ENCODE assay signal across 35 cellular contexts in genomic region chr10:117562220-117562619, GRCh38. TPM values are rescaled to one million over a fixed set of nuclear protein-coding genes. Genes with fewer than 3 reads are reported as not detected.
"Had no signal": no experiment of that assay in that cellular context is flagged by ENCODE, and none has a peak within 500 bp of the region (broad histone marks: within the 10 kb centered on the region; RNA-seq: fewer than 3 reads in every experiment).

No MANE protein-coding gene starts in this region.

- ATAC-seq: activated CD8-positive, alpha-beta T cell treated with anti-CD3 and anti-CD28 coated beads for 36 hours; activated naive CD4-positive, alpha-beta T cell treated with anti-CD3 and anti-CD28 coated beads, Interleukin-2, amount 50 U/mL, for 72 hours; activated T-cell treated with anti-CD3 and anti-CD28 coated beads, Interleukin-2, amount 50 U/mL, for 4 hours; activated T-cell treated with anti-CD3 and anti-CD28 coated beads, Interleukin-2, amount 50 U/mL, for 72 hours; activated T-helper 17 cell treated with anti-CD3 and anti-CD28 coated beads, Interleukin-2, amount 50 U/mL, for 72 hours; body of pancreas had no signal

- H3K36me3 ChIP-seq: adrenal gland, brain microvascular endothelial cell, breast epithelium had no signal

- H3K27me3 ChIP-seq: adrenal gland, body of pancreas, brain microvascular endothelial cell, breast epithelium had no signal

- H3K27ac ChIP-seq: adrenal gland, body of pancreas, brain microvascular endothelial cell, breast epithelium, VCaP had no signal

- DNase-seq: activated B cell treated with CpG ODN at 0.5 μM for 24 hours; activated CD4-positive, alpha-beta memory T cell treated with anti-CD3 and anti-CD28 coated beads for 36 hours; activated CD4-positive, alpha-beta T cell treated with anti-CD3 and anti-CD28 coated beads for 4 hours; activated CD4-positive, alpha-beta T cell treated with anti-CD3 and anti-CD28 coated beads, Interleukin-2, amount 10 ng/mL, durations not matched to agents 24 days and 14 days; activated CD4-positive, alpha-beta T cell treated with anti-CD3 and anti-CD28 coated beads, Interleukin-2, amount 50 U/mL, for 1 hour; activated CD4-positive, alpha-beta T cell treated with anti-CD3 and anti-CD28 coated beads, Interleukin-2, amount 50 U/mL, for 4 hours; activated CD4-positive, CD25-positive, alpha-beta regulatory T cell treated with anti-CD3 and anti-CD28 coated beads, Interleukin-2, amount 50 U/mL, for 72 hours; activated CD8-positive, alpha-beta memory T cell treated with anti-CD3 and anti-CD28 coated beads, Interleukin-2, amount 50 U/mL, for 4 hours; activated CD8-positive, alpha-beta T cell treated with anti-CD3 and anti-CD28 coated beads for 36 hours; activated effector memory CD4-positive, alpha-beta T cell treated with anti-CD3 and anti-CD28 coated beads, Interleukin-2, amount 50 U/mL, for 16 hours; activated gamma-delta T cell treated with Interleukin-2 at 50 U/mL for 16 hours; activated naive CD4-positive, alpha-beta T cell; activated naive CD4-positive, alpha-beta T cell treated with anti-CD3 and anti-CD28 coated beads for 36 hours; activated naive CD4-positive, alpha-beta T cell treated with anti-CD3 and anti-CD28 coated beads, Interleukin-2, amount 50 U/mL, for 16 hours; activated naive CD8-positive, alpha-beta T cell treated with anti-CD3 and anti-CD28 coated beads for 36 hours; activated T-cell treated with anti-CD3 and anti-CD28 coated beads for 4 hours; activated T-cell treated with anti-CD3 and anti-CD28 coated beads, Interleukin-2, amount 50 U/mL, for 1 hour; activated T-cell treated with anti-CD3 and anti-CD28 coated beads, Interleukin-2, amount 50 U/mL, for 4 hours; activated T-cell treated with anti-CD3 and anti-CD28 coated beads, Interleukin-2, amount 50 U/mL, for 72 hours; adrenal gland; amniotic stem cell; body of pancreas; brain microvascular endothelial cell; central memory CD4-positive, alpha-beta T cell; T-helper 1 cell; T-helper 2 cell; T-helper 9 cell had no signal

- H3K4me3 ChIP-seq: adrenal gland, body of pancreas, breast epithelium had no signal

- H3K9me3 ChIP-seq: adrenal gland, body of pancreas, breast epithelium had no signal

- H3K4me1 ChIP-seq: adrenal gland, body of pancreas, breast epithelium had no signal

RNA-seq across cellular contexts. Expression of gene EMX2, which starts 19.7 kb away (rescaled TPM):
- total RNA-seq: activated B cell treated with CpG ODN at 0.5 μM for 24 hours; activated CD4-positive, alpha-beta memory T cell treated with anti-CD3 and anti-CD28 coated beads for 36 hours; activated CD4-positive, alpha-beta T cell treated with anti-CD3 and anti-CD28 coated beads, Interleukin-2, amount 10 ng/mL, durations not matched to agents 24 days and 14 days; activated CD8-positive, alpha-beta memory T cell treated with anti-CD3 and anti-CD28 coated beads for 36 hours; activated CD8-positive, alpha-beta T cell treated with anti-CD3 and anti-CD28 coated beads for 36 hours; activated naive CD4-positive, alpha-beta T cell treated with anti-CD3 and anti-CD28 coated beads for 36 hours; activated naive CD4-positive, alpha-beta T cell treated with anti-CD3 and anti-CD28 coated beads, Interleukin-2, amount 50 U/mL, for 72 hours; activated naive CD8-positive, alpha-beta T cell treated with anti-CD3 and anti-CD28 coated beads for 36 hours; activated T-cell treated with anti-CD3 and anti-CD28 coated beads, Interleukin-2, amount 50 U/mL, for 4 hours; activated T-cell treated with anti-CD3 and anti-CD28 coated beads, Interleukin-2, amount 50 U/mL, for 72 hours; activated T-helper 1 cell treated with anti-CD3 and anti-CD28 coated beads, Interleukin-12 subunit alpha, Interleukin-12 subunit beta, Interleukin-2, Interleukin-4 antibody, amounts not matched to agents 30 ng/mL and 10 ng/mL and 1 ng/mL, durations not matched to agents 14 hours and 24 hours and 36 hours; activated T-helper 17 cell treated with anti-CD3 and anti-CD28 coated beads, Interleukin-2, amount 50 U/mL, for 72 hours; astrocyte; body of pancreas had no signal
- polyA plus RNA-seq: aorta had no signal
